26 cellular contexts compared by ENCODE assay signal in the genomic region with DNA sequence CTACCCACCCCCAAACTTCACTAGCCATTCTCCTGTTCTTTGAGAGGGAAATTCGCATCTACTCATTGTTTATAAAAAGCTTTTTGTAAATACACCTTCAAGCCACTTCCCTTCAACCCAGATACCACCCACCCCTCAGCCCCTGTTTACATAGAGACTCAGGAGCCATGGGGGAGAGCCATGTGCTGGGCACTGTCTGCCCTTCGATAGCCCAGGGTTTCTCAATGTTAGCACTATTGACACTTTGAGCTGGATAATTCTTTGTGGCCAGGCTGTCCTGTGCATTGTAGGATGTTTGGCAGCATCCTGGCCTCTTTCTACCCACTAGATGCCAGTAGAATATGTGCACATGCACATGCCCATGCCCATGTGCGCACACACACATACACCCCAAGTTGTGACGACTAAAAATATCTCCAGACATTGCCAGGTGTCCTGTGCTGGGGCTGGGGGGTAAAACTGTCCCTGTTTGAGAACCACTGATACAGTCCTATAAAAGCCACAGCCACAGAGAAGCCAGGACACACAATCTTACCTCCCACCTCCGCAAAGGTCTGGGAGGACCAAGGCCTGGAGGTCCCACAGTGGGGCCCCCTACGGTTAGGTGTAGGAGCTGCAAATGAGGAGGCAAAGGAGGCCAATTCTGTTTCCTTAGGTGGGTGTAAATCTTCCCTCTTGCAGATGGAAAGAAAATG. TPM values are rescaled to one million over a fixed set of nuclear protein-coding genes. Genes with fewer than 3 reads are reported as not detected.
DNase-seq lines count a peak whose midpoint lies in the region; FAIRE-seq and TF ChIP-seq lines count a peak whose summit lies in the region.
"Had no signal": no experiment of that assay in that cellular context is flagged by ENCODE, and none has a peak within 500 bp of the region (broad histone marks: within the 10 kb centered on the region; RNA-seq: fewer than 3 reads in every experiment).

No MANE protein-coding gene starts in this region.

- H3K56ac ChIP-seq in H1 (replicated peaks; ENCODE audit: insufficient read length, low read depth, low read length), result no peak overlapping the region

- peak; percentile 23 to 51; a peak in 2 of 4 replicates for TF ChIP-seq RAD21 in H1 (IDR thresholded peaks at IDR 0.05 in 1 of 2, conservative IDR thresholded peaks at IDR 0.05 in 1 of 2; ENCODE audit: low read depth in 2 of 2, low read length in 2 of 2)

- no peak overlapping the region; the same call in 1 of the 2 replicates for H3K18ac ChIP-seq in H1 (ENCODE audit: extremely low read depth, low read length)

- no peak overlapping the region for H2AK5ac ChIP-seq in H1 (ENCODE audit: low read depth, low read length)

- DNase-seq in GM06990 (ENCODE audit: extremely low read depth, insufficient read length), result no peak
- DNase-seq in NB4 (ENCODE audit: low read depth), result no peak
- DNase-seq in H1 (ENCODE audit: low read depth in 1 of 2, low spot score in 2 of 2), result peak in 1 of 2 experiments; percentile 33
- DNase-seq in neural progenitor cell (ENCODE audit: low spot score), result no peak
- no peak for DNase-seq in NOMO-1 treated with DMSO at 0.1 percent for 48 hours (lab: John Stamatoyannopoulos, UW; ENCODE audit: unreplicated experiment)
- DNase-seq in GM12891 (ENCODE audit: insufficient read length, low spot score), result no peak
- DNase-seq in amniotic stem cell (lab: John Stamatoyannopoulos, UW), result no peak
- DNase-seq: activated naive CD4-positive, alpha-beta T cell treated with Interleukin-2 at 50 U/mL for 16 hours; anterior cingulate cortex; CD4-positive, alpha-beta T cell; DMS153; dorsolateral prefrontal cortex; foreskin melanocyte; GF-D8; HCEC 1CT; hippocampal formation; NCI-H1417 treated with DMSO at 0.1 percent for 48 hours; NCI-H2107; NCI-H524 treated with DMSO at 0.1 percent for 48 hours; SHP77 treated with DMSO at 0.1 percent for 48 hours; testis had no signal

- no peak for TF ChIP-seq POLR2A in NB4 (IDR thresholded peaks at IDR 0.05; ENCODE audit: extremely low read depth, insufficient read length)
- no peak for TF ChIP-seq POLR2A in H1 (IDR thresholded peaks at IDR 0.05; ENCODE audit: control extremely low read depth in 1 of 2, low read depth in 2 of 2, low read length in 2 of 2)
- no peak for TF ChIP-seq POLR2A in GM12891 (IDR thresholded peaks at IDR 0.05; ENCODE audit: low read depth, low read length)

- TF ChIP-seq CTCF in GM06990 (IDR thresholded peaks at IDR 0.05; ENCODE audit: insufficient read depth, low read length, poor library complexity, severe bottlenecking) (peak; percentile 6), NB4 (IDR thresholded peaks at IDR 0.05; ENCODE audit: low read depth, low read length) (peak; percentile 22), H1 (IDR thresholded peaks at IDR 0.05; ENCODE audit: control extremely low read depth in 1 of 3, insufficient read depth in 1 of 3, low read depth in 1 of 3, low read length in 3 of 3) (peak; percentile 17 to 48 (median 29)), neural progenitor cell (IDR thresholded peaks at IDR 0.05) (peak; percentile 9)

- H3K4me1 ChIP-seq in H1 (replicated peaks in 1 of 4; ENCODE audit: control insufficient read depth in 3 of 4, insufficient read depth in 4 of 4, low read length in 3 of 4) (peaks cover 4 to 14% (median 8%) of the 10 kb centered on the region in 4 experiments), neural progenitor cell (peaks cover 7% of the 10 kb centered on the region)
- H3K4me1 ChIP-seq: testis had no signal

- H3K4me3 Mint-ChIP-seq in neural progenitor cell, result no peak overlapping the region
- H3K4me3 Mint-ChIP-seq: CD4-positive, alpha-beta T cell; memory B cell; natural killer cell treated with Interleukin-12 subunit alpha and Interleukin-12 subunit beta and Interleukin-15 and Interleukin-18, amount 100 ng/mL, for 72 hours; stimulated activated memory B cell treated with anti-CD40 and anti-IgM and Interleukin-4, amounts not matched to agents 10 μg/mL and 1 μg/mL and 100 μg/mL, for 72 hours had no signal

- H3K4me3 ChIP-seq in GM06990 (replicated peaks; ENCODE audit: low read depth, low read length) (no peak overlapping the region), NB4 (ENCODE audit: low read depth, low read length) (no peak overlapping the region), H1 (ENCODE audit: extremely low read depth in 1 of 4, insufficient read depth in 2 of 4, low read depth in 3 of 4, low read length in 4 of 4) (no peak overlapping the region), neural progenitor cell (no peak overlapping the region)
- H3K4me3 ChIP-seq: dorsolateral prefrontal cortex, GM12878, testis had no signal

- no peaks in the 10 kb centered on the region for H3K4me1 Mint-ChIP-seq in neural progenitor cell

- no peak overlapping the region for H2AFZ ChIP-seq in H1 (ENCODE audit: low read length)
- no peak overlapping the region for H2AFZ ChIP-seq in neural progenitor cell (replicated peaks)

- H2BK15ac ChIP-seq in H1 (ENCODE audit: low read length), result peak overlapping the region; percentile 54; the same call in 1 of the 2 replicates

- no peaks in the 10 kb centered on the region for H3K79me1 ChIP-seq in H1 (ENCODE audit: low read depth, low read length)

- POLR2A ChIA-PET in H1 (lab: Charles Lee; ENCODE audit: partially characterized antibody), result interaction anchor here (0.7 to 2.7 kb wide), 9 partner anchors 19 to 91 kb away, joined by 3 to 8 read pairs (median 4); a partner anchor contains a TSS

- no peak overlapping the region for H3K4ac ChIP-seq in H1 (replicated peaks; ENCODE audit: insufficient read length, low read depth, low read length)

- CTCF ChIA-PET in H1 (lab: Charles Lee; ENCODE audit: partially characterized antibody), result interaction anchor here (0.6 to 4.0 kb wide), 22 partner anchors 9 to 114 kb away, joined by 3 to 22 read pairs (median 4); no protein-coding TSS in a partner anchor

- H3K9me3 Mint-ChIP-seq in neural progenitor cell, result no peaks in the 10 kb centered on the region
- H3K9me3 Mint-ChIP-seq: CD4-positive, alpha-beta T cell; memory B cell; natural killer cell treated with Interleukin-12 subunit alpha and Interleukin-12 subunit beta and Interleukin-15 and Interleukin-18, amount 100 ng/mL, for 72 hours; stimulated activated memory B cell treated with anti-CD40 and anti-IgM and Interleukin-4, amounts not matched to agents 10 μg/mL and 1 μg/mL and 100 μg/mL, for 72 hours had no signal

- H2BK12ac ChIP-seq in H1 (ENCODE audit: low read depth, low read length), result peak overlapping the region; percentile 95

- H2BK20ac ChIP-seq in H1 (ENCODE audit: low read length), result peak overlapping the region; percentile 81; the same call in 1 of the 2 replicates

- no peak overlapping the region; a peak in 1 of 4 replicates for H3K4me2 ChIP-seq in H1 (ENCODE audit: insufficient read depth in 1 of 2, low read depth in 2 of 2, low read length in 2 of 2)
- H3K4me2 ChIP-seq in neural progenitor cell, result no peak overlapping the region

- H3K36me3 Mint-ChIP-seq in neural progenitor cell, result no peaks in the 10 kb centered on the region
- H3K36me3 Mint-ChIP-seq: memory B cell; natural killer cell treated with Interleukin-12 subunit alpha and Interleukin-12 subunit beta and Interleukin-15 and Interleukin-18, amount 100 ng/mL, for 72 hours; stimulated activated memory B cell treated with anti-CD40 and anti-IgM and Interleukin-4, amounts not matched to agents 10 μg/mL and 1 μg/mL and 100 μg/mL, for 72 hours had no signal

- no peaks in the 10 kb centered on the region for H3K23me2 ChIP-seq in H1 (ENCODE audit: low read depth, low read length)

- H3K14ac ChIP-seq in H1 (ENCODE audit: insufficient read length), result no peak overlapping the region

- no peak overlapping the region for H3K23ac ChIP-seq in H1 (ENCODE audit: insufficient read length)

- 0 out of 2 replicates have a peak overlapping the region, but pooled peaks have one; percentile 46 for H2BK5ac ChIP-seq in H1 (ENCODE audit: low read depth, low read length)

- H3K36me3 ChIP-seq in GM06990 (ENCODE audit: control insufficient read depth, insufficient read depth, low read length) (no peaks in the 10 kb centered on the region), H1 (ENCODE audit: control insufficient read depth in 2 of 4, insufficient read depth in 4 of 4, low read length in 3 of 4) (no peaks in the 10 kb centered on the region), neural progenitor cell (no peaks in the 10 kb centered on the region)

- H4K20me1 ChIP-seq in H1 (replicated peaks in 1 of 2; ENCODE audit: control insufficient read depth in 1 of 2, insufficient read depth in 2 of 2, low read length in 2 of 2) (no peaks in the 10 kb centered on the region), neural progenitor cell (ENCODE audit: low read depth) (no peaks in the 10 kb centered on the region)

- no peak overlapping the region for H3K9ac ChIP-seq in H1 (replicated peaks in 1 of 4; ENCODE audit: extremely low read depth in 1 of 4, low read depth in 3 of 4, low read length in 3 of 4)
- no peak overlapping the region for H3K9ac ChIP-seq in neural progenitor cell

- no peaks in the 10 kb centered on the region for H3K9me3 ChIP-seq in H1 (ENCODE audit: insufficient read depth in 2 of 2, low read depth in 1 of 2, low read length in 1 of 2)
- H3K9me3 ChIP-seq in neural progenitor cell (ENCODE audit: low read depth), result no peaks in the 10 kb centered on the region
- H3K9me3 ChIP-seq: testis had no signal

- H3K27me3 Mint-ChIP-seq in neural progenitor cell (ENCODE audit: insufficient read depth, low read depth), result peaks cover 4% of the 10 kb centered on the region
- H3K27me3 Mint-ChIP-seq: CD4-positive, alpha-beta T cell; memory B cell; natural killer cell treated with Interleukin-12 subunit alpha and Interleukin-12 subunit beta and Interleukin-15 and Interleukin-18, amount 100 ng/mL, for 72 hours; stimulated activated memory B cell treated with anti-CD40 and anti-IgM and Interleukin-4, amounts not matched to agents 10 μg/mL and 1 μg/mL and 100 μg/mL, for 72 hours had no signal

- H3K27ac ChIP-seq in H1 (ENCODE audit: low read depth, low read length) (no peak overlapping the region), neural progenitor cell (no peak overlapping the region)
- H3K27ac ChIP-seq: dorsolateral prefrontal cortex, testis, VCaP had no signal

- TF ChIP-seq EP300 in H1 (IDR thresholded peaks at IDR 0.05; ENCODE audit: borderline replicate concordance in 1 of 2, low read depth in 2 of 2, low read length in 2 of 2), result no peak

- no peak overlapping the region for H4K8ac ChIP-seq in H1 (ENCODE audit: extremely low read depth, insufficient read depth, low read length)

- FAIRE-seq in H1 (lab: Jason Lieb, UNC), result no peak
- FAIRE-seq in GM12891 (lab: Jason Lieb, UNC), result no peak
- FAIRE-seq: GM12878 had no signal

- WGBS in H1 (ENCODE audit: extremely low coverage in 1 of 2, insufficient coverage in 1 of 2, insufficient read length in 1 of 2, insufficient replicate concordance in 2 of 2, low coverage in 1 of 2, low lambda C conversion rate in 2 of 2, missing lambda C conversion rate in 1 of 2), 2 experiments, result 83% methylated on average over 6 of the region's 6 CpGs; no CpG with 5 or more reads in 1 of the 2 experiments

- H3K27me3 ChIP-seq in GM06990 (replicated peaks; ENCODE audit: control insufficient read depth, insufficient read depth, low read length), result no peaks in the 10 kb centered on the region
- no peaks in the 10 kb centered on the region for H3K27me3 ChIP-seq in H1 (replicated peaks in 1 of 4; ENCODE audit: control insufficient read depth in 3 of 4, extremely low read depth in 1 of 4, insufficient read depth in 3 of 4, low read length in 3 of 4)
- no peaks in the 10 kb centered on the region for H3K27me3 ChIP-seq in neural progenitor cell
- H3K27me3 ChIP-seq: dorsolateral prefrontal cortex, testis had no signal

- peak overlapping the region; percentile 33 for H2BK120ac ChIP-seq in H1 (replicated peaks; ENCODE audit: low read depth, low read length)

- H4K5ac ChIP-seq in H1 (ENCODE audit: insufficient read length, low read depth, low read length), result no peak overlapping the region

- H3K27ac Mint-ChIP-seq in neural progenitor cell, result no peak overlapping the region
- H3K27ac Mint-ChIP-seq: CD4-positive, alpha-beta T cell; memory B cell; stimulated activated memory B cell treated with anti-CD40 and anti-IgM and Interleukin-4, amounts not matched to agents 10 μg/mL and 1 μg/mL and 100 μg/mL, for 72 hours had no signal

- H3K79me2 ChIP-seq in H1 (ENCODE audit: control insufficient read depth in 1 of 2, insufficient read depth in 2 of 2, low read length in 2 of 2) (no peaks in the 10 kb centered on the region; a peak in 1 of 4 replicates), neural progenitor cell (ENCODE audit: low read depth) (no peaks in the 10 kb centered on the region)

- peaks cover 5% of the 10 kb centered on the region for H3F3A ChIP-seq in neural progenitor cell (ENCODE audit: low read depth)

- no peak overlapping the region for H4K91ac ChIP-seq in H1 (replicated peaks; ENCODE audit: insufficient read length, low read length)

RNA-seq across cellular contexts. Expression of a gene that starts 44.5 kb away (rescaled TPM):
- total RNA-seq in H1 (2021; fragmentation: NEBNext Ultra II Directional; extraction: Animal tissue kit (Norgen Biotek cat#: 25700)), result 0.86 and 0.95 TPM in 2 replicates
- 0.42 and 0.59 TPM in 2 replicates for polyA plus RNA-seq in H1 (2011; rRNA removed)
- 0.80 TPM for polyA plus RNA-seq in H1 (2011; cell fraction: cytosol; rRNA removed)
- polyA plus RNA-seq in H1 (2011; cell fraction: nucleus; rRNA removed), result 1.2 TPM
- polyA plus RNA-seq in H1 (2012, experiment 1 of 2), result 0.87 to 1.0 TPM (median 0.95 TPM) in 4 replicates
- polyA plus RNA-seq in H1 (2012, experiment 2 of 2), result 0.76 TPM
- polyA plus RNA-seq in H1 (2013, experiment 1 of 2), result 0.32 TPM
- polyA plus RNA-seq in H1 (2013, experiment 2 of 2), result 0.31 TPM
- 0.57 and 0.73 TPM in 2 replicates for polyA minus RNA-seq in H1 (2011; rRNA and poly(A)+ RNA removed)
- 0.51 TPM for polyA minus RNA-seq in H1 (2011; cell fraction: cytosol; rRNA and poly(A)+ RNA removed)
- polyA minus RNA-seq in H1 (2011; cell fraction: nucleus; rRNA and poly(A)+ RNA removed), result 1.00 TPM
- 0.30 and 1.2 TPM in 2 replicates for total RNA-seq in neural progenitor cell (ENCODE audit: low replicate concordance)
- 0.46 TPM for polyA plus RNA-seq in GM12891 (2012; ENCODE audit: low read depth, missing spikeins)
